Comparison of ENCODE assay signal across 10 cellular contexts in genomic region chr13:33612641-33613638, GRCh38.
DNase-seq lines count a peak whose midpoint lies in the region; ATAC-seq and TF ChIP-seq lines count a peak whose summit lies in the region.
"Had no signal": no experiment of that assay in that cellular context is flagged by ENCODE, and none has a peak within 500 bp of the region (broad histone marks: within the 10 kb centered on the region; RNA-seq: fewer than 3 reads in every experiment).

No MANE protein-coding gene starts in this region.

- H3K27me3 ChIP-seq in AG04450 (ENCODE audit: control insufficient read depth, insufficient read depth, low read length) = no peaks in the 10 kb centered on the region

- TF ChIP-seq CTCF in AG04450 (IDR thresholded peaks at IDR 0.05; ENCODE audit: low read depth, low read length) = no peak
- TF ChIP-seq CTCF in omental fat pad (IDR thresholded peaks at IDR 0.05) = no peak

- DNase-seq in AG04450 (ENCODE audit: low read depth, low spot score) (no peak), C1 segment of cervical spinal cord (lab: John Stamatoyannopoulos, UW) (no peak), omental fat pad (ENCODE audit: low spot score) (no peak), AG08396 (ENCODE audit: low spot score) (no peak), DMS79 treated with DMSO at 0.1 percent for 48 hours (lab: John Stamatoyannopoulos, UW) (no peak)
- DNase-seq in activated T-cell treated with anti-CD3 and anti-CD28 coated beads, Interleukin-2, amount 50 U/mL, for 48 hours = peak; percentile 34 to 47
- DNase-seq: HCEC 1CT, kidney had no signal

- CTCF ChIA-PET in AG04450 (lab: Charles Lee) = no interaction called here

- peak overlapping the region; percentile 2 for H3K27ac ChIP-seq in AG04450 (ENCODE audit: low read depth, low read length)

- no peaks in the 10 kb centered on the region; the same call in 1 of the 2 replicates for H3K9me3 ChIP-seq in AG04450 (ENCODE audit: control insufficient read depth, insufficient read depth, low read length)

- POLR2A ChIA-PET in AG04450 (lab: Yijun Ruan, JAX) = no interaction called here

- peak; percentile 65 for ATAC-seq in GM18867 (IDR thresholded peaks at IDR 0.05; ENCODE audit: unreplicated experiment)
- ATAC-seq in HG02870 (IDR thresholded peaks at IDR 0.05; ENCODE audit: unreplicated experiment) = peak; percentile 88
- ATAC-seq in omental fat pad (ENCODE audit: low FRiP score) = no peak

- no peak overlapping the region for H3K4me3 ChIP-seq in AG04450 (ENCODE audit: low read depth, low read length)

Comparison
In these comparisons a context has a peak if more than half of its experiments do, and no peak if none do; other contexts are left out.
1. DNase-seq: peak in activated T-cell treated with anti-CD3 and anti-CD28 coated beads, Interleukin-2, amount 50 U/mL, for 48 hours (2 of 2); none in AG04450 (single experiment), C1 segment of cervical spinal cord (0 of 14), omental fat pad (single experiment), AG08396 (single experiment) and DMS79 treated with DMSO at 0.1 percent for 48 hours (single experiment).